Comparison of ENCODE assay signal across 20 cellular contexts in the genomic region with DNA sequence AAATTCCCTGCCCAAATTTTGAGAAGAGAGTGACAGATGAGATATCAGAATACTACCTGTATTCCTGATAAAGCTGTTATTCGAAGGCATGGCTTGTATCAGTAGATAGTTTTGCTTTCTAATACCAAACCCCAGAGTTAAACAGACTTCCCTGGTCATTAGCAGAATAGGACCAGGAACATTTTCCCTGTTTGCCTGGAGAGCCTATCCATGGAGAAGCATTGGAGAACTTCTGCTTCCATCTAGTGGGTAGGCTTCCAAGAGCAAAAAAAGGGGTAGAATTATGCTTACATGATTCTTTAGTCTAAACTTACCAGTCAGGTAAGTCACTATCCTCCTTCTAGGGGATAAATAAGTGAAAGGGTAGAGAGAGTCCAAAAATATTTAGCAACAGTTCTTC.
"Had no signal": no experiment of that assay in that cellular context is flagged by ENCODE, and none has a peak within 500 bp of the region (broad histone marks: within the 10 kb centered on the region; RNA-seq: fewer than 3 reads in every experiment).

No MANE protein-coding gene starts in this region.

- DNase-seq: activated CD4-positive, alpha-beta memory T cell treated with anti-CD3 and anti-CD28 coated beads, Interleukin-2, amount 10 ng/mL, durations not matched to agents 7 days and 5 days; activated CD4-positive, alpha-beta T cell treated with anti-CD3 and anti-CD28 coated beads, Interleukin-2, amount 50 U/mL, for 1 hour; activated CD4-positive, CD25-positive, alpha-beta regulatory T cell; activated gamma-delta T cell; activated naive CD4-positive, alpha-beta T cell treated with anti-CD3 and anti-CD28 coated beads for 36 hours; activated T-cell treated with anti-CD3 and anti-CD28 coated beads for 4 hours; activated T-cell treated with anti-CD3 and anti-CD28 coated beads, Interleukin-2, amount 50 U/mL, for 48 hours; brain microvascular endothelial cell; Karpas-422; NCI-H1105 treated with DMSO at 0.1 percent for 48 hours; NCI-H1436 treated with DMSO at 0.1 percent for 48 hours; NCI-H187; NCI-H2081 treated with DMSO at 0.1 percent for 48 hours; NCI-H2171; NCI-H526; NCI-H774; PC-3; SHP77 treated with DMSO at 0.1 percent for 48 hours; T-helper 9 cell had no signal

- H3K27me3 ChIP-seq: brain microvascular endothelial cell had no signal

- H3K27ac ChIP-seq: brain microvascular endothelial cell, VCaP had no signal

- ATAC-seq: PC-3 had no signal

- H3K36me3 ChIP-seq: brain microvascular endothelial cell had no signal
